ENCODE assay signal across 8 cellular contexts in the genomic region with DNA sequence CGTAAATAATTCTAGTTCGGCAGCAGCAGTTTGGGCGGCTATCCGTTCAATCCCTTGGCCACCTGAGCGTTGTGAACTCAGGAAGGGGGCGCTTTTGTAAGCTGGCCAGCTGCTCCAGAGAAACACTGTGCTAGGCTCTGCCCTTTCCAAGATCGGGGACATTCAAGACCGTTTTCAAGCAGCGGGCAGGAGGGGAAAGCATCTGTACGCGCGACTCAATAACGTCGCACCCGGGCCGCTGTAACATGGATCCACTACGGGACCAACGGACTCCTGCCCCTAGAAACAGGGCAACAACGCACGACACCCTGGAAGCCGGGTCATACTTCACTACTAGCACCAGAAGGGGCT. TPM values are rescaled to one million over a fixed set of nuclear protein-coding genes. Genes with fewer than 3 reads are reported as not detected.
DNase-seq lines count a peak whose midpoint lies in the region; TF ChIP-seq lines count a peak whose summit lies in the region.

No MANE protein-coding gene starts in this region.

- TF ChIP-seq CTCF in H9 (conservative IDR thresholded peaks at IDR 0.05), result no peak; the same call in 2 of the 3 replicates
- no peak for TF ChIP-seq CTCF in cardiac fibroblast (IDR thresholded peaks at IDR 0.05; ENCODE audit: low read depth, low read length)

- H2BK120ac ChIP-seq in H9 (ENCODE audit: low read depth, low read length, poor library complexity, severe bottlenecking), result peak overlapping the region; percentile 78

- H4K8ac ChIP-seq in H9 (replicated peaks; ENCODE audit: insufficient read length, low read depth, low read length), result no peak overlapping the region

- no peak overlapping the region for H2AK5ac ChIP-seq in H9 (ENCODE audit: insufficient read length, low read length)

- no peaks in the 10 kb centered on the region for H3K27me3 Mint-ChIP-seq in H9 (ENCODE audit: low read depth)

- H2BK5ac ChIP-seq in H9 (ENCODE audit: insufficient read length, low read length), result no peak overlapping the region

- H4K20me1 ChIP-seq in H9 (ENCODE audit: control insufficient read depth, insufficient read depth, insufficient read length), result no peaks in the 10 kb centered on the region

- no peak overlapping the region for H4K5ac ChIP-seq in H9 (ENCODE audit: insufficient read length, low read depth, low read length)

- H3K27ac Mint-ChIP-seq in H9, result peak overlapping the region; percentile 74 to 98 (median 92); a peak in 6 of 7 replicates

- H3K23ac ChIP-seq in H9 (ENCODE audit: insufficient read length, low read depth, low read length), result no peak overlapping the region

- peaks cover 9% of the 10 kb centered on the region for H3K23me2 ChIP-seq in H9 (ENCODE audit: insufficient read length, low read depth, low read length, poor library complexity, severe bottlenecking)

- H3K9ac ChIP-seq in ES-I3 (ENCODE audit: low read depth, low read length) (peak overlapping the region; percentile 85), H9 (ENCODE audit: extremely low read depth, insufficient read length, low read length) (peak overlapping the region; percentile 63)

- DNase-seq in H9 (peak; percentile 51), NCI-H2227 treated with DMSO at 0.1 percent for 48 hours (lab: John Stamatoyannopoulos, UW) (peak; percentile 32), cardiac fibroblast (ENCODE audit: low read depth in 2 of 2) (no peak), KG1 (lab: John Stamatoyannopoulos, UW) (no peak), NCI-H226 (no peak), nucleus accumbens (lab: John Stamatoyannopoulos, UW) (no peak)

- peak overlapping the region; percentile 91 for H3K4me2 ChIP-seq in H9 (ENCODE audit: insufficient read depth, insufficient read length, low read length)

- H3K4me3 Mint-ChIP-seq in H9, result peak overlapping the region; percentile 97 to 99

- no peaks in the 10 kb centered on the region for H3K27me3 ChIP-seq in H9 (ENCODE audit: insufficient read depth, low read length)
- H3K27me3 ChIP-seq in muscle layer of duodenum (ENCODE audit: low read depth, low read length), result no peaks in the 10 kb centered on the region

- no CpG with 5 or more reads among the region's 21 CpGs for WGBS in H9 (ENCODE audit: extremely low coverage, insufficient read length, low lambda C conversion rate)

- no peak overlapping the region for H3T11ph ChIP-seq in H9 (ENCODE audit: low read length)

- H3K4me3 ChIP-seq in cardiac fibroblast (replicated peaks in 1 of 2; ENCODE audit: low read depth in 2 of 2, low read length in 2 of 2) (peak overlapping the region; percentile 71 to 80), muscle layer of duodenum (ENCODE audit: low read depth in 1 of 2, low read length in 2 of 2) (peak overlapping the region; percentile 74 to 81)

- H3K4ac ChIP-seq in H9 (ENCODE audit: low read depth, low read length), result no peak overlapping the region

- H3K36me3 Mint-ChIP-seq in H9 (ENCODE audit: insufficient read depth in 1 of 3, low read depth in 3 of 3), result peaks cover 32 to 37% (median 32%) of the 10 kb centered on the region in 3 experiments

- H3K27ac ChIP-seq in H9 (ENCODE audit: insufficient read length, low read depth, low read length) (no peak overlapping the region), muscle layer of duodenum (ENCODE audit: low read length) (peak overlapping the region; percentile 36)

- H3K4me1 ChIP-seq in ES-I3 (ENCODE audit: insufficient read depth, low read length) (peaks cover 25% of the 10 kb centered on the region), H9 (ENCODE audit: insufficient read depth, low read length) (no peaks in the 10 kb centered on the region), muscle layer of duodenum (ENCODE audit: control insufficient read depth in 1 of 2, insufficient read depth in 2 of 2, low read length in 2 of 2) (peaks cover 0 to 6% of the 10 kb centered on the region in 2 donors)

- H4K91ac ChIP-seq in H9 (ENCODE audit: insufficient read length, low read depth, low read length), result no peak overlapping the region

- H3K9me3 Mint-ChIP-seq in H9, result peaks cover 0 to 2% of the 10 kb centered on the region in 2 experiments; a peak in 1 of 5 replicates

- H3K9me3 ChIP-seq in ES-I3 (ENCODE audit: control insufficient read depth, insufficient read depth, low read length) (no peaks in the 10 kb centered on the region), H9 (ENCODE audit: control insufficient read depth, low read depth, low read length) (no peaks in the 10 kb centered on the region), muscle layer of duodenum (ENCODE audit: control insufficient read depth in 1 of 2, low read length in 2 of 2) (no peaks in the 10 kb centered on the region)

- H2AFZ ChIP-seq in H9 (ENCODE audit: low read length), result no peak overlapping the region

- peaks cover 5% of the 10 kb centered on the region; the same call in 1 of the 2 replicates for H3K79me2 ChIP-seq in H9 (ENCODE audit: insufficient read depth, low read length)

- no peak overlapping the region for H2BK15ac ChIP-seq in H9 (ENCODE audit: low read depth, low read length)

- H3K79me1 ChIP-seq in H9 (ENCODE audit: insufficient read depth, low read depth, low read length, poor library complexity, severe bottlenecking), result no peaks in the 10 kb centered on the region

- H3K4me1 Mint-ChIP-seq in H9, result peaks cover 31 to 39% of the 10 kb centered on the region in 2 experiments

- peak overlapping the region; percentile 88 for H3K18ac ChIP-seq in H9 (ENCODE audit: insufficient read length, low read depth, low read length)

- no peak overlapping the region for H3K56ac ChIP-seq in H9 (ENCODE audit: insufficient read length, low read depth, low read length)

- H2BK12ac ChIP-seq in H9 (ENCODE audit: insufficient read length, low read depth, low read length), result no peak overlapping the region

- H2BK20ac ChIP-seq in H9 (ENCODE audit: low read depth, low read length, poor library complexity, severe bottlenecking), result no peak overlapping the region

- H3K14ac ChIP-seq in H9 (ENCODE audit: insufficient read depth, low read length), result peak overlapping the region; percentile 72

- H3K36me3 ChIP-seq in ES-I3 (ENCODE audit: insufficient read depth, low read length), result peaks cover 9% of the 10 kb centered on the region; the same call in 1 of the 2 replicates
- H3K36me3 ChIP-seq in muscle layer of duodenum (ENCODE audit: control insufficient read depth in 1 of 2, insufficient read depth in 2 of 2, low read length in 2 of 2), result no peaks in the 10 kb centered on the region

RNA-seq across cellular contexts. Expression of gene TOP2A, which starts 0.5 kb away (rescaled TPM):
- total RNA-seq in H9 (2021), result 230 TPM in 2 replicates

RNA-seq across cellular contexts. Expression of gene IGFBP4, which starts 26.0 kb away (rescaled TPM):
- total RNA-seq in H9 (2021), result 49.9 and 51.1 TPM in 2 replicates

RNA-seq across cellular contexts. Expression of gene GJD3, which starts 52.7 kb away (rescaled TPM):
- total RNA-seq in H9 (2021), result not detected in 2 replicates

Comparison
In these comparisons a context has a peak if more than half of its experiments do, and no peak if none do; other contexts are left out.
1. DNase-seq: peak in H9 (single experiment) and NCI-H2227 treated with DMSO at 0.1 percent for 48 hours (single experiment); none in cardiac fibroblast (0 of 2), KG1 (single experiment), NCI-H226 (single experiment) and nucleus accumbens (0 of 56).